ENCODE assay signal across 21 cellular contexts in the genomic region with DNA sequence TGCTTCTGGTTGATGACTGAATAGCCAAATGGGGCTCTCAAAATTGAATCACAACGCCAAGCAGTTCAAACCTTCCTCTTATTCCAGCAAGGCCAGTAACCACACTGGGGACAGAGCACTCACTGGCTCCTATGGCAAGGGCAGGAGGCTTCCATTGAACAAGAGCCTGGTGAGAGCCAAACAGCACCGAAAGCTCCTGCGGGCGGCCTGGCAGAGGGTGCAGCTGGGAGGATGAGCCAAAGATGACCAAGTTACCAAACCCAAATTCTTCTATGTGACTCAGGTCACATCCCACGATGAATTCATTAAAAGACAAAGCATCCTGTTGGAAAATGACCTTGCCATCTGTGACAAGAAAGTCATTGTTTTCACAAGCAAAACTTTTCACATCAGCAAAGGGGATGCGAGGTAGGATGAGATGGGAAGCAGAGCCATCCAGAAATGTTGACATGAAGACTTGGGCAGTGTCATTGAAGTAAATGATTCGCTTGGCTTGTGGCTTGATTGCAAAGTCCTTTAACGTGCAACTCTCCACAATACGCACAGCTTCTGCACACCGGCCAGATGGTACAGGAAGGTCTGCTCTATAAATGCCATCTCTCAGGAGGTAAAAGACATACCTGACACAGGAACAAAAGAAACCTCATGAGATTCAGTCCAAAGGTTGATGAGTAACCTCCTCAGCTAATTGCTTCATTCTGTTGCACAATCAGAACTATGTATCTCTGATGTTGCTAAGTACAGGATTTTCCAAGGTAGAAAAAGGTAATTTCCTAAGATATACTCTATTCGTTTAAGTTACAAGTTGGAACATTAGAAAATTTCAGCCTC. TPM values are rescaled to one million over a fixed set of nuclear protein-coding genes. Genes with fewer than 3 reads are reported as not detected.
DNase-seq lines count a peak whose midpoint lies in the region; ATAC-seq and TF ChIP-seq lines count a peak whose summit lies in the region.
"Had no signal": no experiment of that assay in that cellular context is flagged by ENCODE, and none has a peak within 500 bp of the region (broad histone marks: within the 10 kb centered on the region; RNA-seq: fewer than 3 reads in every experiment).

No MANE protein-coding gene starts in this region.

- no peaks in the 10 kb centered on the region for H3K36me3 ChIP-seq in PC-9 (ENCODE audit: low read depth)
- H3K36me3 ChIP-seq in right lobe of liver = no peaks in the 10 kb centered on the region
- no peaks in the 10 kb centered on the region for H3K36me3 ChIP-seq in heart right ventricle
- H3K36me3 ChIP-seq in SK-N-SH (replicated peaks in 1 of 2; ENCODE audit: control insufficient read depth in 1 of 2, insufficient read depth in 2 of 2, low read length in 1 of 2) = no peaks in the 10 kb centered on the region
- H3K36me3 ChIP-seq: gastroesophageal sphincter, tibial nerve had no signal

- H3K9me2 ChIP-seq in PC-9 (ENCODE audit: insufficient read depth) (no peaks in the 10 kb centered on the region), SK-N-SH (no peaks in the 10 kb centered on the region)

- no peak for TF ChIP-seq CTCF in PC-9 (conservative IDR thresholded peaks at IDR 0.05)
- no peak for TF ChIP-seq CTCF in right lobe of liver (IDR thresholded peaks at IDR 0.05)
- TF ChIP-seq CTCF in heart right ventricle (IDR thresholded peaks at IDR 0.05) = no peak
- TF ChIP-seq CTCF in SK-N-SH (IDR thresholded peaks at IDR 0.05) = no peak

- H3F3A ChIP-seq in PC-9 (ENCODE audit: insufficient read depth, low read depth) (peaks cover 8% of the 10 kb centered on the region), SK-N-SH (replicated peaks; ENCODE audit: insufficient read depth) (no peaks in the 10 kb centered on the region)

- intact Hi-C loops in PC-9 (cut with micrococcal nuclease; ENCODE audit: unreplicated experiment) (no loop called here), right lobe of liver (cut with DNase I) (no loop called here), heart right ventricle (cut with DNase I) (no loop called here)

- TF ChIP-seq EP300 in SK-N-SH (IDR thresholded peaks at IDR 0.05; ENCODE audit: borderline replicate concordance in 1 of 2, low read depth in 1 of 2, low read length in 1 of 2) = no peak

- no peak overlapping the region for H3K9ac ChIP-seq in SK-N-SH

- no peaks in the 10 kb centered on the region for H3K79me2 ChIP-seq in PC-9 (ENCODE audit: low read depth)
- H3K79me2 ChIP-seq in SK-N-SH (ENCODE audit: insufficient read depth) = no peaks in the 10 kb centered on the region

- DNase-seq in HPDE6-E6E7 (ENCODE audit: extremely low spot score) (peak; percentile 70), PC-9 (peak in 1 of 2 experiments; percentile 88), right lobe of liver (no peak), heart right ventricle (no peak), SK-N-SH (no peak)
- DNase-seq in stimulated activated naive CD8-positive, alpha-beta T cell treated with anti-CD3 and anti-CD28 coated beads, Interleukin-15, Interleukin-2, amounts not matched to agents 100 U/mL and 50 U/mL, for 24 hours = no peak
- DNase-seq: activated CD4-positive, alpha-beta T cell treated with anti-CD3 and anti-CD28 coated beads for 1 hour; activated CD8-positive, alpha-beta memory T cell treated with anti-CD3 and anti-CD28 coated beads, Interleukin-2, amount 50 U/mL, for 48 hours; activated naive CD4-positive, alpha-beta T cell; aorta; endodermal cell; NCI-H345; NK-92 treated with Interleukin-12 subunit alpha and Interleukin-12 subunit beta, amount 100 ng/mL, for 24 hours; SIG-M5 had no signal

- H3K27ac ChIP-seq in PC-9 = peak overlapping the region; percentile 51
- peak overlapping the region in 1 of 3 donors; percentile 65 for H3K27ac ChIP-seq in right lobe of liver
- H3K27ac ChIP-seq in heart right ventricle = no peak overlapping the region
- H3K27ac ChIP-seq in SK-N-SH (ENCODE audit: low read depth in 2 of 2, low read length in 1 of 2) = no peak overlapping the region
- H3K27ac ChIP-seq: gastroesophageal sphincter, tibial nerve had no signal

- H2AFZ ChIP-seq in PC-9 (peak overlapping the region; percentile 54), SK-N-SH (ENCODE audit: low read depth) (no peak overlapping the region)

- H3K9me3 ChIP-seq in PC-9 (ENCODE audit: insufficient read depth, low read depth) = peaks cover 8% of the 10 kb centered on the region; the same call in 1 of the 2 replicates
- H3K9me3 ChIP-seq in right lobe of liver = no peaks in the 10 kb centered on the region
- H3K9me3 ChIP-seq in heart right ventricle = no peaks in the 10 kb centered on the region
- H3K9me3 ChIP-seq in SK-N-SH = no peaks in the 10 kb centered on the region
- H3K9me3 ChIP-seq: gastroesophageal sphincter, tibial nerve had no signal

- H3K4me3 ChIP-seq in PC-9 (peak overlapping the region; percentile 12; the same call in 1 of the 2 replicates), right lobe of liver (no peak overlapping the region), heart right ventricle (no peak overlapping the region), SK-N-SH (ENCODE audit: low read depth in 2 of 2, low read length in 1 of 2) (no peak overlapping the region)
- H3K4me3 ChIP-seq: gastroesophageal sphincter, tibial nerve had no signal

- H3K4me2 ChIP-seq in PC-9 (peak overlapping the region; percentile 51), SK-N-SH (no peak overlapping the region)

- WGBS in right lobe of liver (ENCODE audit: insufficient coverage, low coverage, low lambda C conversion rate, missing lambda C conversion rate) = 42% methylated on average over 8 of the region's 11 CpGs
- WGBS in heart right ventricle, 2 donors = 81 to 87% methylated on average over 11 of the region's 11 CpGs
- WGBS in SK-N-SH (ENCODE audit: low lambda C conversion rate) = 13% methylated on average over 11 of the region's 11 CpGs

- no peak for TF ChIP-seq POLR2A in right lobe of liver (IDR thresholded peaks at IDR 0.05)

- no peak for TF ChIP-seq RAD21 in SK-N-SH (IDR thresholded peaks at IDR 0.05; ENCODE audit: low read length)

- H3K27me3 ChIP-seq in PC-9 (ENCODE audit: insufficient read depth, low read depth) (no peaks in the 10 kb centered on the region), right lobe of liver (no peaks in the 10 kb centered on the region), heart right ventricle (no peaks in the 10 kb centered on the region), SK-N-SH (ENCODE audit: insufficient read depth) (no peaks in the 10 kb centered on the region)
- H3K27me3 ChIP-seq: gastroesophageal sphincter, tibial nerve had no signal

- ATAC-seq in esophagus mucosa = peak; percentile 86
- ATAC-seq in right lobe of liver = peak; percentile 54 to 81 (median 70)
- ATAC-seq in GM21515 (IDR thresholded peaks at IDR 0.05; ENCODE audit: unreplicated experiment) = no peak
- no peak for ATAC-seq in heart right ventricle
- no peak for ATAC-seq in stimulated activated naive CD8-positive, alpha-beta T cell treated with anti-CD3 and anti-CD28 coated beads, Interleukin-15, Interleukin-2, amounts not matched to agents 100 U/mL and 50 U/mL, for 24 hours
- ATAC-seq: gastroesophageal sphincter; natural killer cell treated with Interleukin-12 subunit alpha and Interleukin-12 subunit beta and Interleukin-15 and Interleukin-18, amount 100 ng/mL, for 72 hours; stimulated activated effector memory CD8-positive, alpha-beta T cell treated with anti-CD3 and anti-CD28 coated beads, Interleukin-12 subunit alpha, Interleukin-12 subunit beta, amount 100 ng/mL, for 72 hours had no signal

- peaks cover 30% of the 10 kb centered on the region for H3K4me1 ChIP-seq in PC-9 (replicated peaks; ENCODE audit: insufficient read depth)
- peaks cover 0 to 50% (median 16%) of the 10 kb centered on the region in 4 donors for H3K4me1 ChIP-seq in right lobe of liver
- H3K4me1 ChIP-seq in heart right ventricle = no peaks in the 10 kb centered on the region
- no peaks in the 10 kb centered on the region for H3K4me1 ChIP-seq in SK-N-SH (ENCODE audit: control insufficient read depth in 1 of 2, insufficient read depth in 2 of 2, low read depth in 1 of 2, low read length in 1 of 2)
- H3K4me1 ChIP-seq: gastroesophageal sphincter, tibial nerve had no signal

- no TSS peak for BruUV-seq in PC-9 (replicated peaks; lab: Mats Ljungman, UMichigan)

- POLR2A ChIA-PET in PC-9 (lab: Charles Lee; ENCODE audit: unreplicated experiment) (no interaction called here), SK-N-SH (lab: Yijun Ruan, JAX) (no interaction called here)

- CTCF ChIA-PET in PC-9 (lab: Charles Lee) (no interaction called here), SK-N-SH (lab: Yijun Ruan, JAX) (interaction anchor here (1.4 kb wide), 1 partner anchor 61 kb away, joined by 3 read pairs; no protein-coding TSS in a partner anchor)

- H4K20me1 ChIP-seq in PC-9 (ENCODE audit: insufficient read depth) (no peaks in the 10 kb centered on the region), SK-N-SH (ENCODE audit: insufficient read depth) (no peaks in the 10 kb centered on the region)

TF ChIP-seq in SK-N-SH, 30 proteins besides CTCF, POLR2A, EP300 and RAD21:
- TF ChIP-seq JUND (IDR thresholded peaks at IDR 0.05) (no peak), RXRA (IDR thresholded peaks at IDR 0.05; ENCODE audit: borderline replicate concordance, low read depth) (no peak), RCOR1 (IDR thresholded peaks at IDR 0.05; ENCODE audit: low read length) (no peak), CHD2 (IDR thresholded peaks at IDR 0.05; ENCODE audit: low read length, partially characterized antibody) (no peak), MXI1 (IDR thresholded peaks at IDR 0.05; ENCODE audit: low read depth, low read length) (no peak), SMC3 (IDR thresholded peaks at IDR 0.05; ENCODE audit: low read depth, low read length) (no peak), SIN3A (IDR thresholded peaks at IDR 0.05; ENCODE audit: borderline replicate concordance, low read depth, low read length) (no peak), NRF1 (IDR thresholded peaks at IDR 0.05; ENCODE audit: low read depth, low read length) (no peak), GABPA (IDR thresholded peaks at IDR 0.05; ENCODE audit: low read depth) (no peak)
- TF ChIP-seq, protein P1, sequence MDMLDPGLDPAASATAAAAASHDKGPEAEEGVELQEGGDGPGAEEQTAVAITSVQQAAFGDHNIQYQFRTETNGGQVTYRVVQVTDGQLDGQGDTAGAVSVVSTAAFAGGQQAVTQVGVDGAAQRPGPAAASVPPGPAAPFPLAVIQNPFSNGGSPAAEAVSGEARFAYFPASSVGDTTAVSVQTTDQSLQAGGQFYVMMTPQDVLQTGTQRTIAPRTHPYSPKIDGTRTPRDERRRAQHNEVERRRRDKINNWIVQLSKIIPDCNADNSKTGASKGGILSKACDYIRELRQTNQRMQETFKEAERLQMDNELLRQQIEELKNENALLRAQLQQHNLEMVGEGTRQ (IDR thresholded peaks at IDR 0.05; ENCODE audit: borderline replicate concordance, low read depth, low read length) = no peak

RNA-seq across cellular contexts. Expression of a gene that starts 36.3 kb away (rescaled TPM):
- total RNA-seq in PC-9 (2021) (not detected in 2 replicates), esophagus mucosa (0.04 TPM), right lobe of liver (under 1 TPM in 3 of 6 experiments, not detected in 3; 0.07 to 0.12 (median 0.07) TPM), heart right ventricle (under 1 TPM in 8 of 10 donors, not detected in 2; 0.02 to 0.13 (median 0.08) TPM)
- polyA plus RNA-seq in heart right ventricle (not detected), SK-N-SH (2012; rRNA removed) (1.8 and 2.0 TPM in 2 replicates)
- 1.5 and 1.8 TPM in 2 replicates for polyA plus RNA-seq in SK-N-SH (2012; cell fraction: cytosol; rRNA removed)
- 3.8 and 7.4 TPM in 2 replicates for polyA plus RNA-seq in SK-N-SH (2012; cell fraction: nucleus; rRNA removed)
- total RNA-seq: chondrocyte; endodermal cell; natural killer cell treated with Interleukin-12 subunit alpha and Interleukin-12 subunit beta and Interleukin-15 and Interleukin-18, amount 100 ng/mL, for 72 hours; tibial nerve had no signal
- polyA plus RNA-seq: aorta had no signal

Comparison
In these comparisons a context has a peak if more than half of its experiments do, and no peak if none do; other contexts are left out.
1. ATAC-seq: peak in esophagus mucosa (single experiment) and right lobe of liver (4 of 4); none in GM21515 (single experiment), heart right ventricle (0 of 8) and stimulated activated naive CD8-positive, alpha-beta T cell treated with anti-CD3 and anti-CD28 coated beads, Interleukin-15, Interleukin-2, amounts not matched to agents 100 U/mL and 50 U/mL, for 24 hours (single experiment).